Comparison of ENCODE assay signal across 26 cellular contexts in the genomic region with DNA sequence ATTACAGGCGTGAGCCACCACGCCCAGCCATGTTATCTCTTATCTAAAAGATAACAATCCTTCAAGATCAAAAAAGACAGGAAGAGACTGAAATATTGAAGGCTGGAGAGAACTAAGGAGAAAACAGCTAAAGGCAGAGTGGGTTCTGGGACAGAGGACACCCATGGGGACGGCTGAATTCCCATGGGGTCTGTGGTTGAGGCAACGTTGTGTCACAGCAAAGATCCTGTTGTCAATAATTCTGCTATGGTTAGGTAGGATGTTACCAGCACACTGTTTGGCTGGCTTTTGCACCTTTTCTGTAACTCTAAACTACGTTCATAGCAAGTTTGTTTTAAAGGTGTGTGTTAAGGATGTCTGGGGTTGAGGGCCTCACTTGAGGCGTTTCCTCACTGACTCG.
"Had no signal": no experiment of that assay in that cellular context is flagged by ENCODE, and none has a peak within 500 bp of the region (broad histone marks: within the 10 kb centered on the region; RNA-seq: fewer than 3 reads in every experiment).

No MANE protein-coding gene starts in this region.

- H3K4me1 Mint-ChIP-seq: natural killer cell had no signal

- H3K27ac Mint-ChIP-seq: natural killer cell; progenitor cell of endocrine pancreas; stimulated activated memory B cell treated with anti-CD40 and anti-IgM and Interleukin-4, amounts not matched to agents 10 μg/mL and 1 μg/mL and 100 μg/mL, for 72 hours; stimulated activated naive CD8-positive, alpha-beta T cell treated with anti-CD3 and anti-CD28 coated beads, Interleukin-15, Interleukin-2, amounts not matched to agents 100 ng/mL and 50 ng/mL, for 24 hours had no signal

- H3K9ac ChIP-seq: parathyroid adenoma had no signal

- DNase-seq: cerebellar nuclear complex; dorsolateral prefrontal cortex; effector CD8-positive, alpha-beta T cell; foreskin keratinocyte; heart left ventricle; kidney; mesenchymal stem cell; midbrain; natural killer cell; stimulated activated CD4-positive, alpha-beta T cell treated with anti-CD3 and anti-CD28 coated beads, Interleukin-2, amount 100 ng/mL, for 24 hours; stimulated activated CD4-positive, alpha-beta T cell treated with anti-CD3 and anti-CD28 coated beads, Interleukin-4, amount 100 ng/mL, for 4 hours; upper lobe of right lung; uterus had no signal

- H3K36me3 Mint-ChIP-seq: natural killer cell; stimulated activated memory B cell treated with anti-CD40 and anti-IgM and Interleukin-4, amounts not matched to agents 10 μg/mL and 1 μg/mL and 100 μg/mL, for 72 hours had no signal

- H3K9me3 Mint-ChIP-seq: stimulated activated memory B cell treated with anti-CD40 and anti-IgM and Interleukin-4, amounts not matched to agents 10 μg/mL and 1 μg/mL and 100 μg/mL, for 72 hours; stimulated activated naive CD8-positive, alpha-beta T cell treated with anti-CD3 and anti-CD28 coated beads, Interleukin-15, Interleukin-2, amounts not matched to agents 100 ng/mL and 50 ng/mL, for 24 hours had no signal

- H3K27me3 ChIP-seq: esophagus muscularis mucosa, gastroesophageal sphincter, heart left ventricle, hepatocyte, tibial nerve, upper lobe of right lung, uterus had no signal

- ATAC-seq: foreskin keratinocyte; gastroesophageal sphincter; heart left ventricle; left lobe of liver; natural killer cell; sciatic nerve; stimulated activated memory B cell treated with anti-CD40 and anti-IgM and Interleukin-4, amounts not matched to agents 10 μg/mL and 1 μg/mL and 100 μg/mL, for 72 hours; upper lobe of right lung had no signal

- H3K27ac ChIP-seq: dorsolateral prefrontal cortex, esophagus muscularis mucosa, foreskin keratinocyte, gastroesophageal sphincter, heart left ventricle, hepatocyte, parathyroid adenoma, thoracic aorta, tibial nerve, upper lobe of right lung, uterus had no signal

- H3K4me1 ChIP-seq: esophagus muscularis mucosa, foreskin keratinocyte, gastroesophageal sphincter, parathyroid adenoma, upper lobe of right lung, uterus had no signal

- H3K36me3 ChIP-seq: esophagus muscularis mucosa, gastroesophageal sphincter, heart left ventricle, thoracic aorta, tibial nerve, upper lobe of right lung, uterus had no signal

- H3K27me3 Mint-ChIP-seq: stimulated activated naive CD8-positive, alpha-beta T cell treated with anti-CD3 and anti-CD28 coated beads, Interleukin-15, Interleukin-2, amounts not matched to agents 100 ng/mL and 50 ng/mL, for 24 hours had no signal

- H3K79me2 ChIP-seq: hepatocyte, parathyroid adenoma had no signal

- H3K4me3 Mint-ChIP-seq: natural killer cell; stimulated activated memory B cell treated with anti-CD40 and anti-IgM and Interleukin-4, amounts not matched to agents 10 μg/mL and 1 μg/mL and 100 μg/mL, for 72 hours; stimulated activated naive CD8-positive, alpha-beta T cell treated with anti-CD3 and anti-CD28 coated beads, Interleukin-15, Interleukin-2, amounts not matched to agents 100 ng/mL and 50 ng/mL, for 24 hours had no signal

- H3K9me3 ChIP-seq: esophagus muscularis mucosa, gastroesophageal sphincter, heart left ventricle, thoracic aorta, tibial nerve, upper lobe of right lung, uterus had no signal

- H3K4me3 ChIP-seq: dorsolateral prefrontal cortex, esophagus muscularis mucosa, gastroesophageal sphincter, heart left ventricle, hepatocyte, smooth muscle cell, thoracic aorta, tibial nerve, upper lobe of right lung, uterus had no signal

- H2AFZ ChIP-seq: hepatocyte, parathyroid adenoma had no signal

- H3K4me2 ChIP-seq: hepatocyte, smooth muscle cell had no signal

- FAIRE-seq: endothelial cell of umbilical vein, kidney had no signal
